Comparison of ENCODE assay signal across 10 cellular contexts in the genomic region with DNA sequence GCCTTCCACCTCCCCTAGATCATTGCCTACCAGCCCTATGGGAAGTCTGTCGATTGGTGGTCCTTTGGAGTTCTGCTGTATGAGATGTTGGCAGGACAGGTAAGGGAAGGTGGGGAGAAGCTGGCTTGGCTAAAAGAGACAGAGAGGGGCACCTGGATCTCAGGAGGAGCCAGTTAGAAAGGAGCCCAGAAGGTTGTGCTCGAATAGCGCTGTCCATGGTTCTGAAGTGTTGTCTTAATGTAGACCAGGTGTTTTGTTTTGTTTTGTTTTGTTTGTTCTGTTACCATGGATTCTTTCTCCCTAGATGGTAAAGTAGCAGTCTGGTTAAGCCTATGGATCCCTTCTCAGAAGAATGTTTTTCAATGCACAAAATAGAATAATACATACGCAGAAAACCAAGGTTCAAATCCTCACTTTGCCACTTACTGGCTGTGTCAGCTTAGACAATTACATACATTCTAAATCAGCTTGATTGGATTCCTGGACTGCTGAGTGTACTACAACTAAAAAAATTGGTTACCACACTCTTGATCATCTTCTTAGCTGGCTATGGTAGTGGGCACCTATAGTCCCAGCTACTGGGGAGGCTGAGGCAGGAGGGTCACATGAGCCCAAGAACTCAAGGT. TPM values are rescaled to one million over a fixed set of nuclear protein-coding genes. Genes with fewer than 3 reads are reported as not detected.
DNase-seq lines count a peak whose midpoint lies in the region; ATAC-seq and TF ChIP-seq lines count a peak whose summit lies in the region.
"Had no signal": no experiment of that assay in that cellular context is flagged by ENCODE, and none has a peak within 500 bp of the region (broad histone marks: within the 10 kb centered on the region; RNA-seq: fewer than 3 reads in every experiment).

No MANE protein-coding gene starts in this region.

- no peak overlapping the region for H2BK5ac ChIP-seq in neuronal stem cell (ENCODE audit: low read length)

- no peak overlapping the region for H2BK120ac ChIP-seq in neuronal stem cell (ENCODE audit: low read depth, low read length)

- no peak overlapping the region for H2AK5ac ChIP-seq in neuronal stem cell (ENCODE audit: low read depth, low read length)

- no peaks in the 10 kb centered on the region for H3K79me1 ChIP-seq in neuronal stem cell (ENCODE audit: low read depth, low read length)

- ATAC-seq in central memory CD8-positive, alpha-beta T cell (replicated peaks; ENCODE audit: extremely low read depth, poor library complexity, severe bottlenecking): no peak
- no peak for ATAC-seq in GM18505 (IDR thresholded peaks at IDR 0.05; ENCODE audit: unreplicated experiment)
- ATAC-seq: activated T-cell treated with anti-CD3 and anti-CD28 coated beads, Interleukin-2, amount 50 U/mL, for 4 hours had no signal

- no peak overlapping the region for H3K4ac ChIP-seq in neuronal stem cell (ENCODE audit: low read length)

- no peak overlapping the region for H3K9ac ChIP-seq in neuronal stem cell (ENCODE audit: low read depth, low read length, poor library complexity)

- no peak overlapping the region for H3K4me3 ChIP-seq in neuronal stem cell (ENCODE audit: low read length in 2 of 2)

- TF ChIP-seq POLR2A in GM18505 (IDR thresholded peaks at IDR 0.05; ENCODE audit: borderline replicate concordance, extremely low read depth, insufficient read depth, insufficient read length): no peak

- H3K4me1 Mint-ChIP-seq in central memory CD8-positive, alpha-beta T cell: peaks cover 44% of the 10 kb centered on the region

- no peak overlapping the region for H4K8ac ChIP-seq in neuronal stem cell (ENCODE audit: low read depth, low read length)

- H4K91ac ChIP-seq in neuronal stem cell (ENCODE audit: low read depth, low read length, poor library complexity): no peak overlapping the region

- H3K36me3 ChIP-seq in neuronal stem cell (replicated peaks in 1 of 2; ENCODE audit: control insufficient read depth in 2 of 2, insufficient read depth in 2 of 2, low read length in 2 of 2): peaks cover 0 to 5% of the 10 kb centered on the region in 2 donors

- H3K9me3 Mint-ChIP-seq in central memory CD8-positive, alpha-beta T cell: peaks cover 6% of the 10 kb centered on the region
- H3K9me3 Mint-ChIP-seq: activated T-cell treated with anti-CD3 and anti-CD28 coated beads, Interleukin-2, amount 50 U/mL, for 4 hours had no signal

- H3K4me3 Mint-ChIP-seq in central memory CD8-positive, alpha-beta T cell: no peak overlapping the region
- H3K4me3 Mint-ChIP-seq: activated T-cell treated with anti-CD3 and anti-CD28 coated beads, Interleukin-2, amount 50 U/mL, for 4 hours had no signal

- no peak overlapping the region for H3K4me2 ChIP-seq in neuronal stem cell (ENCODE audit: insufficient read depth, low read length, poor library complexity, severe bottlenecking)

- H3K18ac ChIP-seq in neuronal stem cell (ENCODE audit: low read length): no peak overlapping the region

- H3K27me3 Mint-ChIP-seq in central memory CD8-positive, alpha-beta T cell: peaks cover 80% of the 10 kb centered on the region

- no peak overlapping the region for H3K23ac ChIP-seq in neuronal stem cell (ENCODE audit: low read depth, low read length, poor library complexity)

- no peak overlapping the region for H2BK15ac ChIP-seq in neuronal stem cell (ENCODE audit: low read length)

- H3K27me3 ChIP-seq in neuronal stem cell (ENCODE audit: control insufficient read depth in 3 of 3, insufficient read depth in 3 of 3, low read depth in 1 of 3, low read length in 3 of 3): peaks cover 0 to 27% (median 3%) of the 10 kb centered on the region in 3 experiments

- peaks cover 0 to 3% of the 10 kb centered on the region in 2 donors for H3K9me3 ChIP-seq in neuronal stem cell (replicated peaks in 1 of 2; ENCODE audit: control insufficient read depth in 2 of 2, insufficient read depth in 1 of 2, low read depth in 1 of 2, low read length in 2 of 2)

- H2BK12ac ChIP-seq in neuronal stem cell (ENCODE audit: low read length): no peak overlapping the region

- DNase-seq in activated CD4-positive, alpha-beta T cell treated with anti-CD3 and anti-CD28 coated beads for 4 hours: peak; percentile 30 to 31
- no peak for DNase-seq in activated CD4-positive, alpha-beta T cell treated with anti-CD3 and anti-CD28 coated beads for 48 hours
- DNase-seq in NCI-H460 (ENCODE audit: extremely low read depth, low read depth) (peak; percentile 39), neuronal stem cell (ENCODE audit: low spot score) (peak; percentile 84), NCI-H774 (lab: John Stamatoyannopoulos, UW) (no peak), C1 segment of cervical spinal cord (lab: John Stamatoyannopoulos, UW) (no peak)
- DNase-seq in central memory CD8-positive, alpha-beta T cell (ENCODE audit: low spot score in 2 of 2): peak in 1 of 2 donors; percentile 24
- DNase-seq: activated T-cell treated with anti-CD3 and anti-CD28 coated beads, Interleukin-2, amount 50 U/mL, for 4 hours; NCI-H1436 had no signal

- H3K27ac ChIP-seq in neuronal stem cell (replicated peaks; ENCODE audit: low read length): no peak overlapping the region

- no peak overlapping the region for H2AFZ ChIP-seq in neuronal stem cell (ENCODE audit: low read length)

- peak overlapping the region; percentile 64 for H3K27ac Mint-ChIP-seq in central memory CD8-positive, alpha-beta T cell (ENCODE audit: low read depth)

- peaks cover 7 to 14% of the 10 kb centered on the region in 2 donors for H3K4me1 ChIP-seq in neuronal stem cell (ENCODE audit: control insufficient read depth in 2 of 2, insufficient read depth in 1 of 2, low read depth in 1 of 2, low read length in 2 of 2)

- no peak overlapping the region for H3K14ac ChIP-seq in neuronal stem cell (ENCODE audit: low read length)

- H3K36me3 Mint-ChIP-seq in central memory CD8-positive, alpha-beta T cell (ENCODE audit: insufficient read depth): peaks cover 3% of the 10 kb centered on the region

- WGBS in neuronal stem cell (ENCODE audit: extremely low coverage in 2 of 2, insufficient read length in 2 of 2, insufficient replicate concordance in 1 of 2), 2 donors: no CpG with 5 or more reads among the region's 4 CpGs

RNA-seq across cellular contexts. Expression of a gene that starts 5.9 kb away (rescaled TPM):
- total RNA-seq in NCI-H460 (2014; rRNA removed; shearing (Covaris generic)): not detected in 2 replicates
- not detected in 2 replicates for polyA plus RNA-seq in NCI-H460 (2014; cell fraction: nucleus; rRNA removed)
- 121 TPM for polyA plus RNA-seq in neuronal stem cell (2013, experiment 1 of 2)
- 117 TPM for polyA plus RNA-seq in neuronal stem cell (2013, experiment 2 of 2)
- total RNA-seq: activated T-cell treated with anti-CD3 and anti-CD28 coated beads, Interleukin-2, amount 50 U/mL, for 4 hours had no signal

RNA-seq across cellular contexts. Expression of a gene that starts 21.2 kb away (rescaled TPM):
- 0.20 TPM in 1 of 2 replicates, not detected in the other for total RNA-seq in NCI-H460 (2014; rRNA removed; shearing (Covaris generic))
- polyA plus RNA-seq in NCI-H460 (2014; cell fraction: nucleus; rRNA removed): not detected in 2 replicates
- polyA plus RNA-seq in neuronal stem cell (2013, experiment 1 of 2): 9.0 TPM
- polyA plus RNA-seq in neuronal stem cell (2013, experiment 2 of 2): 8.8 TPM
- total RNA-seq: activated T-cell treated with anti-CD3 and anti-CD28 coated beads, Interleukin-2, amount 50 U/mL, for 4 hours had no signal

RNA-seq across cellular contexts. Expression of a gene that starts 35.5 kb away (rescaled TPM):
- 38.6 and 49.5 TPM in 2 replicates for total RNA-seq in NCI-H460 (2014; rRNA removed; shearing (Covaris generic))
- polyA plus RNA-seq in NCI-H460 (2014; cell fraction: nucleus; rRNA removed): 15.6 and 17.7 TPM in 2 replicates
- 113 TPM for polyA plus RNA-seq in neuronal stem cell (2013, experiment 1 of 2)
- 114 TPM for polyA plus RNA-seq in neuronal stem cell (2013, experiment 2 of 2)

RNA-seq across cellular contexts. Expression of a gene that starts 59.6 kb away (rescaled TPM):
- total RNA-seq in NCI-H460 (2014; rRNA removed; shearing (Covaris generic)): 0.58 and 0.84 TPM in 2 replicates
- polyA plus RNA-seq in NCI-H460 (2014; cell fraction: nucleus; rRNA removed): 0.18 and 0.21 TPM in 2 replicates
- 0.60 TPM for polyA plus RNA-seq in neuronal stem cell (2013, experiment 1 of 2)
- 0.65 TPM for polyA plus RNA-seq in neuronal stem cell (2013, experiment 2 of 2)
- total RNA-seq: activated T-cell treated with anti-CD3 and anti-CD28 coated beads, Interleukin-2, amount 50 U/mL, for 4 hours had no signal

Comparison
In these comparisons a context has a peak if more than half of its experiments do, and no peak if none do; other contexts are left out.
1. DNase-seq: peak in activated CD4-positive, alpha-beta T cell treated with anti-CD3 and anti-CD28 coated beads for 4 hours (2 of 2), NCI-H460 (single experiment) and neuronal stem cell (single experiment); none in activated CD4-positive, alpha-beta T cell treated with anti-CD3 and anti-CD28 coated beads for 48 hours (single experiment), NCI-H774 (single experiment) and C1 segment of cervical spinal cord (0 of 14).